Comparison of ENCODE assay signal across 16 cellular contexts in genomic region chr6:157850030-157850429, GRCh38. TPM values are rescaled to one million over a fixed set of nuclear protein-coding genes. Genes with fewer than 3 reads are reported as not detected.
A peak's percentile ranks its signal among the peaks of the same experiment; 100 is the strongest.
DNase-seq lines count a peak whose midpoint lies in the region; ATAC-seq and TF ChIP-seq lines count a peak whose summit lies in the region.
"Had no signal": no experiment of that assay in that cellular context is flagged by ENCODE, and none has a peak within 500 bp of the region (broad histone marks: within the 10 kb centered on the region; RNA-seq: fewer than 3 reads in every experiment).

No MANE protein-coding gene starts in this region.

- H2BK5ac ChIP-seq in trophoblast cell (ENCODE audit: low read depth, low read length, poor library complexity) = no peak overlapping the region

- peaks cover 30% of the 10 kb centered on the region for H3K9me3 Mint-ChIP-seq in activated naive CD4-positive, alpha-beta T cell treated with anti-CD3 and anti-CD28 coated beads for 36 hours
- peaks cover 21% of the 10 kb centered on the region for H3K9me3 Mint-ChIP-seq in activated naive CD4-positive, alpha-beta T cell treated with anti-CD3 and anti-CD28 coated beads, Interleukin-2, amount 10 ng/mL, durations not matched to agents 7 days and 5 days
- H3K9me3 Mint-ChIP-seq in endothelial cell (ENCODE audit: unreplicated experiment) = no peaks in the 10 kb centered on the region

- H2AK5ac ChIP-seq in trophoblast cell (ENCODE audit: low read length) = no peak overlapping the region

- no peaks in the 10 kb centered on the region for H3K27me3 Mint-ChIP-seq in activated naive CD4-positive, alpha-beta T cell treated with anti-CD3 and anti-CD28 coated beads for 36 hours (ENCODE audit: low read depth)
- no peaks in the 10 kb centered on the region for H3K27me3 Mint-ChIP-seq in activated naive CD4-positive, alpha-beta T cell treated with anti-CD3 and anti-CD28 coated beads, Interleukin-2, amount 10 ng/mL, durations not matched to agents 7 days and 5 days
- H3K27me3 Mint-ChIP-seq in endothelial cell (ENCODE audit: unreplicated experiment) = peaks cover 4% of the 10 kb centered on the region
- H3K27me3 Mint-ChIP-seq: activated CD8-positive, alpha-beta memory T cell treated with anti-CD3 and anti-CD28 coated beads, Interleukin-2, amount 10 ng/mL, durations not matched to agents 7 days and 5 days; effector memory CD8-positive, alpha-beta T cell had no signal

- peaks cover 77% of the 10 kb centered on the region for H3K4me1 Mint-ChIP-seq in activated naive CD4-positive, alpha-beta T cell treated with anti-CD3 and anti-CD28 coated beads for 36 hours (ENCODE audit: low read depth)
- H3K4me1 Mint-ChIP-seq in activated naive CD4-positive, alpha-beta T cell treated with anti-CD3 and anti-CD28 coated beads, Interleukin-2, amount 10 ng/mL, durations not matched to agents 7 days and 5 days = peaks cover 31% of the 10 kb centered on the region
- H3K4me1 Mint-ChIP-seq in endothelial cell (ENCODE audit: unreplicated experiment) = peaks cover 69% of the 10 kb centered on the region

- H2AFZ ChIP-seq in trophoblast cell (ENCODE audit: insufficient read depth, low read length, poor library complexity) = no peak overlapping the region

- H2BK120ac ChIP-seq in trophoblast cell (ENCODE audit: insufficient read depth, low read length, poor library complexity) = no peak overlapping the region

- no peak overlapping the region for H3K4me2 ChIP-seq in trophoblast cell (ENCODE audit: low read length)

- H3K36me3 ChIP-seq in HEK293 (ENCODE audit: control insufficient read depth in 2 of 2, insufficient read depth in 1 of 2, low read length in 2 of 2) = no peaks in the 10 kb centered on the region
- peaks cover 2% of the 10 kb centered on the region in 2 experiments for H3K36me3 ChIP-seq in trophoblast cell (ENCODE audit: control insufficient read depth in 1 of 2, insufficient read depth in 2 of 2, low read length in 2 of 2)

- H3K79me2 ChIP-seq in trophoblast cell (ENCODE audit: control insufficient read depth, insufficient read depth, low read length, poor library complexity) = peaks cover 12% of the 10 kb centered on the region

- no peak for DNase-seq in activated naive CD4-positive, alpha-beta T cell treated with anti-CD3 and anti-CD28 coated beads for 36 hours
- no peak for DNase-seq in activated naive CD4-positive, alpha-beta T cell treated with anti-CD3 and anti-CD28 coated beads, Interleukin-2, amount 10 ng/mL, durations not matched to agents 7 days and 5 days
- no peak for DNase-seq in endothelial cell (ENCODE audit: low spot score)
- no peak for DNase-seq in trophoblast cell
- no peak for DNase-seq in activated CD8-positive, alpha-beta memory T cell treated with anti-CD3 and anti-CD28 coated beads for 24 hours
- no peak for DNase-seq in NCI-H2227 (lab: John Stamatoyannopoulos, UW; ENCODE audit: unreplicated experiment)
- DNase-seq: activated CD4-positive, alpha-beta T cell treated with anti-CD3 and anti-CD28 coated beads for 1 hour; activated CD8-positive, alpha-beta memory T cell treated with anti-CD3 and anti-CD28 coated beads, Interleukin-2, amount 10 ng/mL, durations not matched to agents 7 days and 5 days; C1 segment of cervical spinal cord; effector memory CD8-positive, alpha-beta T cell; NCI-H2107; NCI-H524 treated with DMSO at 0.1 percent for 48 hours; spleen had no signal

- H3K27ac Mint-ChIP-seq in activated naive CD4-positive, alpha-beta T cell treated with anti-CD3 and anti-CD28 coated beads for 36 hours = peak overlapping the region; percentile 54
- no peak overlapping the region for H3K27ac Mint-ChIP-seq in activated naive CD4-positive, alpha-beta T cell treated with anti-CD3 and anti-CD28 coated beads, Interleukin-2, amount 10 ng/mL, durations not matched to agents 7 days and 5 days
- peak overlapping the region; percentile 80 for H3K27ac Mint-ChIP-seq in endothelial cell (ENCODE audit: unreplicated experiment)
- H3K27ac Mint-ChIP-seq: activated CD8-positive, alpha-beta memory T cell treated with anti-CD3 and anti-CD28 coated beads, Interleukin-2, amount 10 ng/mL, durations not matched to agents 7 days and 5 days; effector memory CD8-positive, alpha-beta T cell had no signal

- H3K14ac ChIP-seq in trophoblast cell (ENCODE audit: low read length) = no peak overlapping the region

- no peak overlapping the region for H3K27ac ChIP-seq in HEK293 (ENCODE audit: extremely low read depth, low read depth, low read length)
- no peak overlapping the region for H3K27ac ChIP-seq in trophoblast cell (ENCODE audit: low read depth, low read length)
- H3K27ac ChIP-seq: body of pancreas, spleen had no signal

- H4K8ac ChIP-seq in trophoblast cell (ENCODE audit: low read depth, low read length) = no peak overlapping the region

- H3K9ac ChIP-seq in trophoblast cell (ENCODE audit: low read length) = no peak overlapping the region

- ATAC-seq in HG03439 (IDR thresholded peaks at IDR 0.05; ENCODE audit: unreplicated experiment) = no peak
- ATAC-seq: activated CD8-positive, alpha-beta memory T cell treated with anti-CD3 and anti-CD28 coated beads, Interleukin-2, amount 10 ng/mL, durations not matched to agents 7 days and 5 days; body of pancreas; effector memory CD8-positive, alpha-beta T cell had no signal

- TF ChIP-seq CTCF in HEK293 (tag by site-specific recombination; IDR thresholded peaks at IDR 0.05) = no peak
- no peak for TF ChIP-seq CTCF in endothelial cell (IDR thresholded peaks at IDR 0.05; ENCODE audit: unreplicated experiment)

- H3K18ac ChIP-seq in trophoblast cell (ENCODE audit: low read length) = no peak overlapping the region

- intact Hi-C loops in activated naive CD4-positive, alpha-beta T cell treated with anti-CD3 and anti-CD28 coated beads for 36 hours (cut with micrococcal nuclease) = no loop called here

- H3K4me3 Mint-ChIP-seq in activated naive CD4-positive, alpha-beta T cell treated with anti-CD3 and anti-CD28 coated beads for 36 hours = peak overlapping the region; percentile 51
- H3K4me3 Mint-ChIP-seq in activated naive CD4-positive, alpha-beta T cell treated with anti-CD3 and anti-CD28 coated beads, Interleukin-2, amount 10 ng/mL, durations not matched to agents 7 days and 5 days = no peak overlapping the region
- no peak overlapping the region for H3K4me3 Mint-ChIP-seq in endothelial cell (ENCODE audit: unreplicated experiment)
- H3K4me3 Mint-ChIP-seq: activated CD8-positive, alpha-beta memory T cell treated with anti-CD3 and anti-CD28 coated beads, Interleukin-2, amount 10 ng/mL, durations not matched to agents 7 days and 5 days; effector memory CD8-positive, alpha-beta T cell had no signal

- H3K79me1 ChIP-seq in trophoblast cell (ENCODE audit: low read length) = no peaks in the 10 kb centered on the region

- no peaks in the 10 kb centered on the region for H3K27me3 ChIP-seq in trophoblast cell (ENCODE audit: insufficient read depth, low read length)
- H3K27me3 ChIP-seq: body of pancreas, spleen had no signal

- H3K4me1 ChIP-seq in HEK293 (ENCODE audit: control insufficient read depth, insufficient read depth, low read length) (peaks cover 13% of the 10 kb centered on the region), trophoblast cell (ENCODE audit: control insufficient read depth in 1 of 2, insufficient read depth in 2 of 2, low read length in 2 of 2) (peaks cover 8 to 14% of the 10 kb centered on the region in 2 experiments)

- WGBS in trophoblast cell (ENCODE audit: extremely low coverage, insufficient coverage, insufficient read length) = no CpG with 5 or more reads among the region's 4 CpGs

- H3K23ac ChIP-seq in trophoblast cell (ENCODE audit: low read length) = no peak overlapping the region

- H4K91ac ChIP-seq in trophoblast cell (ENCODE audit: low read depth, low read length) = no peak overlapping the region

- no peak overlapping the region for H4K12ac ChIP-seq in trophoblast cell (ENCODE audit: low read depth, low read length)

- H3K9me3 ChIP-seq in HEK293 (ENCODE audit: control insufficient read depth, insufficient read depth, low read depth, low read length) (no peaks in the 10 kb centered on the region), trophoblast cell (ENCODE audit: insufficient read depth, low read depth, low read length) (no peaks in the 10 kb centered on the region)
- H3K9me3 ChIP-seq: body of pancreas had no signal

- H3K4ac ChIP-seq in trophoblast cell (ENCODE audit: low read depth, low read length) = peak overlapping the region; percentile 80

- H3K36me3 Mint-ChIP-seq in activated naive CD4-positive, alpha-beta T cell treated with anti-CD3 and anti-CD28 coated beads for 36 hours (ENCODE audit: low read depth) = peaks cover 31% of the 10 kb centered on the region
- H3K36me3 Mint-ChIP-seq in activated naive CD4-positive, alpha-beta T cell treated with anti-CD3 and anti-CD28 coated beads, Interleukin-2, amount 10 ng/mL, durations not matched to agents 7 days and 5 days = peaks cover 24% of the 10 kb centered on the region
- H3K36me3 Mint-ChIP-seq in endothelial cell (ENCODE audit: low read depth, unreplicated experiment) = peaks cover 22% of the 10 kb centered on the region

- no peak overlapping the region for H2BK12ac ChIP-seq in trophoblast cell (ENCODE audit: low read length)

- no peak overlapping the region for H3K4me3 ChIP-seq in HEK293 (ENCODE audit: low read depth, low read length)
- H3K4me3 ChIP-seq in trophoblast cell (ENCODE audit: low read depth, low read length) = no peak overlapping the region
- H3K4me3 ChIP-seq: body of pancreas, spleen had no signal

- POLR2A ChIA-PET in HEK293 (lab: Yijun Ruan, JAX) = no interaction called here

- CTCF ChIA-PET in activated naive CD4-positive, alpha-beta T cell treated with anti-CD3 and anti-CD28 coated beads for 36 hours (lab: Charles Lee) = interaction anchor here (3.5 kb wide), 1 partner anchor 23 kb away, joined by 9 read pairs; no protein-coding TSS in a partner anchor
- CTCF ChIA-PET in activated naive CD4-positive, alpha-beta T cell treated with anti-CD3 and anti-CD28 coated beads, Interleukin-2, amount 10 ng/mL, durations not matched to agents 7 days and 5 days (lab: Charles Lee) = no interaction called here
- CTCF ChIA-PET in HEK293 (lab: Yijun Ruan, JAX) = interaction anchor here (1.6 kb wide), 1 partner anchor 93 kb away, joined by 3 read pairs; no protein-coding TSS in a partner anchor

TF ChIP-seq in HEK293, 187 proteins besides CTCF, POLR2A, EP300 and RAD21:
- TF ChIP-seq ZNF791 (tag by site-specific recombination; IDR thresholded peaks at IDR 0.05) (no peak), ZBTB17 (tag by site-specific recombination; IDR thresholded peaks at IDR 0.05) (0 out of 2 replicates have a peak, but pooled peaks have one; percentile 17)

RNA-seq across cellular contexts. Expression of gene SNX9, which starts 27.0 kb away (rescaled TPM):
- 10 to 100 TPM; 34.3 to 34.6 TPM for total RNA-seq in activated naive CD4-positive, alpha-beta T cell treated with anti-CD3 and anti-CD28 coated beads for 36 hours
- total RNA-seq in endothelial cell (ENCODE audit: unreplicated experiment) = 68.6 TPM
- 31.3 and 32.6 TPM in 2 replicates for polyA plus RNA-seq in trophoblast cell (2013)
